In the genomic region with DNA sequence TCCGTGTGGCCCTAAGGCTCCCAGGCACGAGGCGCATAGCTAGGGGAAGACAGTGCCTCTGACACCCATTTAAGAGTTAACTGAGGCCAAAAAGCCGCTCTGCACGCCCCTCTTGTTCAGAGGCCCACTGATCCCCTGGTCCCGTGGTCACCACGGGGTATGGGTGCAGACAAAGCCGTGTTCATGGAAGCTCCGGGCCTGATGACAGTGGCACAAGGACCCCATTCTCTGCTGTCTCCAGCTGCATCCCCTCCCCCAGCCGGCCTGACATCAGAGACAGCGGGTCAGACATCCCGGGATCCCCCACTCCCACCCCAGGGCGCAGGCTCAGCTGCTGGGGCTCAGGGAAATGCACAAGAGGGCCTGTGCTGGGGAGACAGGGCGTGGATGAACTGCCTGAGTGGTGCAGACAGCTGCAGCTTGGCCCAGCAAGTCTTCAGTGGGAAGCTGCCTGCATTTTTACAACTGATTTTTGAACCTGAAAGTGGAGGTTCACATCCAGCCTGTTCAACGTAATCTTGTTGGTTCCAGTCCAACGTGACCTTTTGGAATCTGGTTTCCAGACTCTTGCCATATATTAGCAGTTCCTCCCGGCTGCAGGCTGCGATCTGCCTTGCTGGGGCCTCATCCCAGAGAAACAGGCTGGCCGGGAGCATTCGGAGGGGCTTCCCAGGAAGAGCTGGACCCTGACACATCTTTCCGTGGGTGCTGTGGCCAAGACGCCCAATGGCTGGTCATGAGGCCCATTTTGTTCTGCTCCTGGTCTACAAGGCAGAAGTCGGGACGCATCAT, we compare ENCODE assay signal across 8 cellular contexts. TPM values are rescaled to one million over a fixed set of nuclear protein-coding genes. Genes with fewer than 3 reads are reported as not detected.
DNase-seq lines count a peak whose midpoint lies in the region; ATAC-seq and TF ChIP-seq lines count a peak whose summit lies in the region.

No MANE protein-coding gene starts in this region.

- DNase-seq in Caco-2 (no peak), amniotic epithelial cell (ENCODE audit: low read depth) (peak; percentile 47), immature natural killer cell (no peak), psoas muscle (peak in 1 of 2 donors; percentile 58), thyroid gland (no peak)

- H3K27me3 ChIP-seq in Caco-2 (replicated peaks; ENCODE audit: control insufficient read depth, insufficient read depth, low read length) (no peaks in the 10 kb centered on the region), psoas muscle (ENCODE audit: insufficient read depth in 3 of 3, low read length in 2 of 3) (no peaks in the 10 kb centered on the region), thyroid gland (no peaks in the 10 kb centered on the region)

- CTCF ChIA-PET in Caco-2 (lab: Charles Lee), result interaction anchor here (0.6 to 0.9 kb wide), 4 partner anchors 9 to 110 kb away, joined by 3 to 5 read pairs (median 4); no protein-coding TSS in a partner anchor

- H3K36me3 ChIP-seq in Caco-2 (ENCODE audit: control insufficient read depth, insufficient read depth, low read length), result no peaks in the 10 kb centered on the region
- no peaks in the 10 kb centered on the region for H3K36me3 ChIP-seq in psoas muscle (ENCODE audit: insufficient read depth in 1 of 2, low read depth in 1 of 2)
- no peaks in the 10 kb centered on the region for H3K36me3 ChIP-seq in thyroid gland

- TSS peak; percentile 9 for BruUV-seq in Caco-2 (replicated peaks; lab: Mats Ljungman, UMichigan)

- H3K9me3 ChIP-seq in Caco-2, result no peaks in the 10 kb centered on the region
- no peaks in the 10 kb centered on the region for H3K9me3 ChIP-seq in psoas muscle
- H3K9me3 ChIP-seq in thyroid gland, result no peaks in the 10 kb centered on the region

- no peaks in the 10 kb centered on the region for H3K27me3 Mint-ChIP-seq in Caco-2 (ENCODE audit: insufficient read depth, unreplicated experiment)
- H3K27me3 Mint-ChIP-seq in immature natural killer cell (ENCODE audit: low read depth in 3 of 3), result peaks cover 3 to 24% (median 23%) of the 10 kb centered on the region in 3 donors

- 71 to 79% (median 71%) methylated on average over 24 of the region's 24 CpGs for WGBS in psoas muscle, 3 donors
- WGBS in thyroid gland, 2 donors, result 92 to 93% methylated on average over 13 to 24 of the region's 24 CpGs

- H3K9me3 Mint-ChIP-seq in Caco-2 (ENCODE audit: unreplicated experiment) (no peaks in the 10 kb centered on the region), immature natural killer cell (no peaks in the 10 kb centered on the region)

- peaks cover 27% of the 10 kb centered on the region for H3K4me1 ChIP-seq in Caco-2
- peaks cover 21% of the 10 kb centered on the region for H3K4me1 ChIP-seq in psoas muscle
- H3K4me1 ChIP-seq in thyroid gland, result peaks cover 22 to 39% of the 10 kb centered on the region in 2 donors

- H3K36me3 Mint-ChIP-seq in Caco-2 (ENCODE audit: insufficient read depth, unreplicated experiment) (peaks cover 24% of the 10 kb centered on the region), immature natural killer cell (no peaks in the 10 kb centered on the region)

- no peak overlapping the region for H3K4me3 ChIP-seq in Caco-2 (ENCODE audit: low read depth, low read length)
- H3K4me3 ChIP-seq in psoas muscle, result no peak overlapping the region
- no peak overlapping the region for H3K4me3 ChIP-seq in thyroid gland (replicated peaks in 1 of 3)

- H3K4me1 Mint-ChIP-seq in Caco-2 (ENCODE audit: low read depth, unreplicated experiment), result peaks cover 7% of the 10 kb centered on the region
- H3K4me1 Mint-ChIP-seq in immature natural killer cell, result peaks cover 22 to 25% of the 10 kb centered on the region in 2 donors

- no peak for TF ChIP-seq POLR2A in thyroid gland (IDR thresholded peaks at IDR 0.05)

- intact Hi-C loops in Caco-2 (cut with micrococcal nuclease; ENCODE audit: unreplicated experiment) (loop anchor here (2.0 kb wide), 1 partner anchor 77 kb away; no protein-coding TSS in a partner anchor), psoas muscle (cut with DNase I) (loop anchor here (1.0 to 5.0 kb wide), 3 partner anchors 38 to 78 kb away; no protein-coding TSS in a partner anchor), thyroid gland (cut with DNase I) (no loop called here)

- POLR2A ChIA-PET in Caco-2 (lab: Charles Lee), result interaction anchor here (0.6 kb wide), 1 partner anchor 11 kb away, joined by 3 read pairs; no protein-coding TSS in a partner anchor

- H3K4me3 Mint-ChIP-seq in Caco-2 (ENCODE audit: unreplicated experiment) (peak overlapping the region; percentile 63), immature natural killer cell (peak overlapping the region; percentile 33 to 69 (median 60))

- ATAC-seq in psoas muscle (no peak), GM21619 (IDR thresholded peaks at IDR 0.05; ENCODE audit: unreplicated experiment) (no peak), GM21786 (IDR thresholded peaks at IDR 0.05; ENCODE audit: unreplicated experiment) (no peak), GM18517 (IDR thresholded peaks at IDR 0.05; ENCODE audit: unreplicated experiment) (no peak)

- H3K27ac Mint-ChIP-seq in Caco-2 (ENCODE audit: unreplicated experiment) (peak overlapping the region; percentile 86), immature natural killer cell (peak overlapping the region in 2 of 6 donors; percentile 26 to 63)

- H3K27ac ChIP-seq in psoas muscle (peak overlapping the region; percentile 99), thyroid gland (peak overlapping the region in 1 of 3 donors; percentile 96)

- no peak for TF ChIP-seq CTCF in Caco-2 (IDR thresholded peaks at IDR 0.05; ENCODE audit: insufficient read depth in 1 of 2, low read depth in 1 of 2, low read length in 1 of 2, severe bottlenecking in 1 of 2, unreplicated experiment in 1 of 2)
- no peak for TF ChIP-seq CTCF in psoas muscle (IDR thresholded peaks at IDR 0.05)
- TF ChIP-seq CTCF in thyroid gland (IDR thresholded peaks at IDR 0.05), result no peak

RNA-seq across cellular contexts. Expression of a gene that starts 9.7 kb away (rescaled TPM):
- total RNA-seq in Caco-2 (2022) (10.2 and 15.5 TPM in 2 replicates), psoas muscle (10 to 100 TPM in 1 of 4 donors, 1 to 10 TPM in 3; 6.0 to 10.7 (median 7.7) TPM), thyroid gland (10 to 100 TPM; 13.7 to 33.7 (median 23.9) TPM)
- polyA plus RNA-seq in immature natural killer cell (under 1 TPM in 1 of 3 donors, not detected in 2; 0.02 TPM), psoas muscle (1 to 10 TPM; 2.8 to 6.6 (median 4.1) TPM)
